ENCODE assay signal across 15 cellular contexts in genomic region chr4:85393201-85393600, GRCh38.
DNase-seq lines count a peak whose midpoint lies in the region; ATAC-seq and TF ChIP-seq lines count a peak whose summit lies in the region.
"Had no signal": no experiment of that assay in that cellular context is flagged by ENCODE, and none has a peak within 500 bp of the region (broad histone marks: within the 10 kb centered on the region; RNA-seq: fewer than 3 reads in every experiment).

No MANE protein-coding gene starts in this region.

- no peak overlapping the region for H3K23ac ChIP-seq in H9 (ENCODE audit: insufficient read length, low read depth, low read length)

- no peak overlapping the region for H3K18ac ChIP-seq in H9 (ENCODE audit: insufficient read length, low read depth, low read length)

- H3K4me3 ChIP-seq in GM12865 (ENCODE audit: low read depth, low read length) = no peak overlapping the region
- H3K4me3 ChIP-seq: left lung had no signal

- no peaks in the 10 kb centered on the region; a peak in 1 of 5 replicates for H3K9me3 Mint-ChIP-seq in H9
- H3K9me3 Mint-ChIP-seq in activated CD4-positive, alpha-beta T cell treated with anti-CD3 and anti-CD28 coated beads, Interleukin-2, amount 10 ng/mL, durations not matched to agents 7 days and 5 days = no peaks in the 10 kb centered on the region
- H3K9me3 Mint-ChIP-seq: type B pancreatic cell had no signal

- H2BK5ac ChIP-seq in H9 (ENCODE audit: insufficient read length, low read length) = no peak overlapping the region

- POLR2A ChIA-PET in activated CD4-positive, alpha-beta T cell treated with anti-CD3 and anti-CD28 coated beads, Interleukin-2, amount 10 ng/mL, durations not matched to agents 7 days and 5 days (lab: Charles Lee) = no interaction called here

- H3K4ac ChIP-seq in H9 (ENCODE audit: low read depth, low read length) = no peak overlapping the region

- no peak overlapping the region for H3K56ac ChIP-seq in H9 (ENCODE audit: insufficient read length, low read depth, low read length)

- no peaks in the 10 kb centered on the region for H3K4me1 Mint-ChIP-seq in H9
- H3K4me1 Mint-ChIP-seq in activated CD4-positive, alpha-beta T cell treated with anti-CD3 and anti-CD28 coated beads, Interleukin-2, amount 10 ng/mL, durations not matched to agents 7 days and 5 days = no peaks in the 10 kb centered on the region
- H3K4me1 Mint-ChIP-seq: naive thymus-derived CD4-positive, alpha-beta T cell had no signal

- no peaks in the 10 kb centered on the region for H3K9me3 ChIP-seq in H9 (ENCODE audit: control insufficient read depth, low read depth, low read length)
- H3K9me3 ChIP-seq: Caco-2, left lung had no signal

- CTCF ChIA-PET in activated CD4-positive, alpha-beta T cell treated with anti-CD3 and anti-CD28 coated beads, Interleukin-2, amount 10 ng/mL, durations not matched to agents 7 days and 5 days (lab: Charles Lee) = no interaction called here

- no peak overlapping the region for H3K27ac ChIP-seq in H9 (ENCODE audit: insufficient read length, low read depth, low read length)
- H3K27ac ChIP-seq: left lung had no signal

- H2AFZ ChIP-seq in H9 (ENCODE audit: low read length) = no peak overlapping the region

- H2BK12ac ChIP-seq in H9 (ENCODE audit: insufficient read length, low read depth, low read length) = no peak overlapping the region

- no peak overlapping the region for H3K27ac Mint-ChIP-seq in H9
- no peak overlapping the region for H3K27ac Mint-ChIP-seq in activated CD4-positive, alpha-beta T cell treated with anti-CD3 and anti-CD28 coated beads, Interleukin-2, amount 10 ng/mL, durations not matched to agents 7 days and 5 days
- H3K27ac Mint-ChIP-seq: naive thymus-derived CD4-positive, alpha-beta T cell; type B pancreatic cell had no signal

- H3K4me1 ChIP-seq in H9 (ENCODE audit: insufficient read depth, low read length) = no peaks in the 10 kb centered on the region
- H3K4me1 ChIP-seq: Caco-2, left lung had no signal

- DNase-seq in GM12865 (ENCODE audit: low read depth) (peak; percentile 34), H9 (no peak), RPMI8226 (no peak), NCI-H1048 (lab: John Stamatoyannopoulos, UW) (no peak)
- no peak for DNase-seq in activated CD4-positive, alpha-beta T cell treated with anti-CD3 and anti-CD28 coated beads, Interleukin-2, amount 10 ng/mL, durations not matched to agents 7 days and 5 days
- DNase-seq: 8988T; Caco-2; left lung; naive thymus-derived CD4-positive, alpha-beta T cell; NCI-H2171 treated with DMSO at 0.1 percent for 48 hours; stimulated activated CD4-positive, alpha-beta T cell treated with anti-CD3 and anti-CD28 coated beads, Interleukin-1b, Interleukin-23, amount 100 ng/mL, for 48 hours had no signal

- no peak overlapping the region for H4K91ac ChIP-seq in H9 (ENCODE audit: insufficient read length, low read depth, low read length)

- H3K4me3 Mint-ChIP-seq in H9 = no peak overlapping the region
- no peak overlapping the region for H3K4me3 Mint-ChIP-seq in activated CD4-positive, alpha-beta T cell treated with anti-CD3 and anti-CD28 coated beads, Interleukin-2, amount 10 ng/mL, durations not matched to agents 7 days and 5 days
- H3K4me3 Mint-ChIP-seq: naive thymus-derived CD4-positive, alpha-beta T cell; type B pancreatic cell had no signal

- H3K79me1 ChIP-seq in H9 (ENCODE audit: insufficient read depth, low read depth, low read length, poor library complexity, severe bottlenecking) = no peaks in the 10 kb centered on the region

- no peaks in the 10 kb centered on the region for H3K36me3 Mint-ChIP-seq in H9 (ENCODE audit: insufficient read depth in 1 of 3, low read depth in 3 of 3)
- no peaks in the 10 kb centered on the region for H3K36me3 Mint-ChIP-seq in activated CD4-positive, alpha-beta T cell treated with anti-CD3 and anti-CD28 coated beads, Interleukin-2, amount 10 ng/mL, durations not matched to agents 7 days and 5 days (ENCODE audit: low read depth)
- H3K36me3 Mint-ChIP-seq: naive thymus-derived CD4-positive, alpha-beta T cell; type B pancreatic cell had no signal

- H3K9ac ChIP-seq in H9 (ENCODE audit: extremely low read depth, insufficient read length, low read length) = no peak overlapping the region

- no peak overlapping the region for H2BK20ac ChIP-seq in H9 (ENCODE audit: low read depth, low read length, poor library complexity, severe bottlenecking)

- no peak overlapping the region for H3K14ac ChIP-seq in H9 (ENCODE audit: insufficient read depth, low read length)

- H3K79me2 ChIP-seq in H9 (ENCODE audit: insufficient read depth, low read length) = no peaks in the 10 kb centered on the region

- no peak overlapping the region for H2AK5ac ChIP-seq in H9 (ENCODE audit: insufficient read length, low read length)

- no peaks in the 10 kb centered on the region for H4K20me1 ChIP-seq in H9 (ENCODE audit: control insufficient read depth, insufficient read depth, insufficient read length)

- H3K23me2 ChIP-seq in H9 (ENCODE audit: insufficient read length, low read depth, low read length, poor library complexity, severe bottlenecking) = no peaks in the 10 kb centered on the region

- no peak overlapping the region for H4K5ac ChIP-seq in H9 (ENCODE audit: insufficient read length, low read depth, low read length)

- no peak overlapping the region for H4K8ac ChIP-seq in H9 (replicated peaks; ENCODE audit: insufficient read length, low read depth, low read length)

- no peak overlapping the region for H3T11ph ChIP-seq in H9 (ENCODE audit: low read length)

- no peak overlapping the region for H2BK120ac ChIP-seq in H9 (ENCODE audit: low read depth, low read length, poor library complexity, severe bottlenecking)

- H3K27me3 Mint-ChIP-seq in H9 (ENCODE audit: low read depth) = no peaks in the 10 kb centered on the region
- H3K27me3 Mint-ChIP-seq in activated CD4-positive, alpha-beta T cell treated with anti-CD3 and anti-CD28 coated beads, Interleukin-2, amount 10 ng/mL, durations not matched to agents 7 days and 5 days = no peaks in the 10 kb centered on the region
- H3K27me3 Mint-ChIP-seq: naive thymus-derived CD4-positive, alpha-beta T cell; type B pancreatic cell had no signal

- ATAC-seq in GM19397 (IDR thresholded peaks at IDR 0.05; ENCODE audit: unreplicated experiment) = peak; percentile 44
- peak; percentile 61 for ATAC-seq in HG02759 (IDR thresholded peaks at IDR 0.05; ENCODE audit: unreplicated experiment)
- ATAC-seq in HG03378 (IDR thresholded peaks at IDR 0.05; ENCODE audit: unreplicated experiment) = peak; percentile 64
- ATAC-seq: left lung; naive thymus-derived CD4-positive, alpha-beta T cell had no signal

- no CpG with 5 or more reads among the region's 3 CpGs for WGBS in H9 (ENCODE audit: extremely low coverage, insufficient read length, low lambda C conversion rate)

- TF ChIP-seq CTCF in GM12865 (IDR thresholded peaks at IDR 0.05; ENCODE audit: insufficient read depth, low read depth, low read length, missing control alignments) = no peak
- TF ChIP-seq CTCF in H9 (conservative IDR thresholded peaks at IDR 0.05) = no peak

- H3K4me2 ChIP-seq in H9 (ENCODE audit: insufficient read depth, insufficient read length, low read length) = no peak overlapping the region

- H2BK15ac ChIP-seq in H9 (ENCODE audit: low read depth, low read length) = no peak overlapping the region

- H3K27me3 ChIP-seq in H9 (ENCODE audit: insufficient read depth, low read length) = no peaks in the 10 kb centered on the region
- H3K27me3 ChIP-seq: left lung had no signal
